9 cellular contexts compared by ENCODE assay signal in the genomic region with DNA sequence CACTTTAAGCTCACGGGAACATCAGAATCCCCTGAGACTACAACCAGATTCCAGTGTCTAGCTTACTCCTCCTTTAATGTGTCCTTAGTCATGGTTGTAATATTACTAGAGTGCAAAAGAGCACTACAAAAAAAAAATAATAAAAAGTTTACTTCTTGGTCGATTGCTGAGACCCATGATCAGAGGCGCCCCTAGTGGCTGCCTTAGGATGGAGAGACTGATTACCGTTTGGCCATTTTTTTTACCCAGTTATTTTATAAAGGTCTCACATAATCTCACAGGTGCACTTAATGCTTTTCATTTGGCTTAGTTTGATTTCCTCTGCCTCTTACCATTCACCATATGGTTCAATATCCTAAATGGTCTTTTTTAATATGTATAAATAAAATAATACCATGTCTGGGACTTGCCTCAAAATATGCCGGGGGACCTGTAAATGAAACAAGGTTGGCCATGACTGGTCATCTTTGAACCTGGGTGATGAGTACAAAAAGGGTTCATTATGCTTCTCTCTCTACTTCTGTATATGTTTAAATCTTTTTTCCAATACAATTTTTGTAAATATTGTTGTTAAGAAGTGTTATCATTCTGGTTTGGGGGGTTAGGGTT.
DNase-seq lines count a peak whose midpoint lies in the region; ATAC-seq and TF ChIP-seq lines count a peak whose summit lies in the region.
"Had no signal": no experiment of that assay in that cellular context is flagged by ENCODE, and none has a peak within 500 bp of the region (broad histone marks: within the 10 kb centered on the region; RNA-seq: fewer than 3 reads in every experiment).

No MANE protein-coding gene starts in this region.

- intact Hi-C loops in activated CD8-positive, alpha-beta T cell treated with anti-CD3 and anti-CD28 coated beads for 36 hours (cut with micrococcal nuclease), result no loop called here
- intact Hi-C loops in esophagus squamous epithelium (cut with DNase I), result no loop called here
- intact Hi-C loops in activated T-helper 1 cell treated with anti-CD3 and anti-CD28 coated beads, Interleukin-12 subunit alpha, Interleukin-12 subunit beta, Interleukin-2, Interleukin-4 antibody, amounts not matched to agents 30 ng/mL and 10 ng/mL and 1 ng/mL, durations not matched to agents 14 hours and 24 hours and 36 hours (cut with micrococcal nuclease), result no loop called here

- no peak for ATAC-seq in activated CD8-positive, alpha-beta T cell treated with anti-CD3 and anti-CD28 coated beads for 36 hours
- ATAC-seq in activated CD8-positive, alpha-beta T cell treated with anti-CD3 and anti-CD28 coated beads, Interleukin-2, amount 10 ng/mL, durations not matched to agents 7 days and 5 days, result no peak
- ATAC-seq in HG03442 (IDR thresholded peaks at IDR 0.05; ENCODE audit: unreplicated experiment), result no peak
- ATAC-seq: left ventricle myocardium superior had no signal

- H3K27me3 Mint-ChIP-seq in activated CD8-positive, alpha-beta T cell treated with anti-CD3 and anti-CD28 coated beads for 36 hours, result peaks cover 19% of the 10 kb centered on the region
- peaks cover 21% of the 10 kb centered on the region for H3K27me3 Mint-ChIP-seq in activated CD8-positive, alpha-beta T cell treated with anti-CD3 and anti-CD28 coated beads, Interleukin-2, amount 10 ng/mL, durations not matched to agents 7 days and 5 days (ENCODE audit: low read depth)
- H3K27me3 Mint-ChIP-seq in chondrocyte (ENCODE audit: low read depth), result no peaks in the 10 kb centered on the region
- peaks cover 4% of the 10 kb centered on the region for H3K27me3 Mint-ChIP-seq in activated T-helper 1 cell treated with anti-CD3 and anti-CD28 coated beads, Interleukin-12 subunit alpha, Interleukin-12 subunit beta, Interleukin-2, Interleukin-4 antibody, amounts not matched to agents 30 ng/mL and 10 ng/mL and 1 ng/mL, durations not matched to agents 14 hours and 24 hours and 36 hours (ENCODE audit: insufficient read depth)

- POLR2A ChIA-PET in activated CD8-positive, alpha-beta T cell treated with anti-CD3 and anti-CD28 coated beads for 36 hours (lab: Charles Lee), result no interaction called here
- POLR2A ChIA-PET in activated CD8-positive, alpha-beta T cell treated with anti-CD3 and anti-CD28 coated beads, Interleukin-2, amount 10 ng/mL, durations not matched to agents 7 days and 5 days (lab: Charles Lee), result no interaction called here

- CTCF ChIA-PET in activated CD8-positive, alpha-beta T cell treated with anti-CD3 and anti-CD28 coated beads for 36 hours (lab: Charles Lee), result interaction anchor here (0.9 kb wide), 2 partner anchors 23 to 34 kb away, joined by 3 read pairs; no protein-coding TSS in a partner anchor
- CTCF ChIA-PET in activated CD8-positive, alpha-beta T cell treated with anti-CD3 and anti-CD28 coated beads, Interleukin-2, amount 10 ng/mL, durations not matched to agents 7 days and 5 days (lab: Charles Lee), result no interaction called here

- peak; percentile 25 for DNase-seq in activated CD8-positive, alpha-beta T cell treated with anti-CD3 and anti-CD28 coated beads for 36 hours
- no peak for DNase-seq in activated CD8-positive, alpha-beta T cell treated with anti-CD3 and anti-CD28 coated beads, Interleukin-2, amount 10 ng/mL, durations not matched to agents 7 days and 5 days
- DNase-seq in chondrocyte (ENCODE audit: low spot score), result no peak
- no peak for DNase-seq in smooth muscle cell (lab: John Stamatoyannopoulos, UW; ENCODE audit: unreplicated experiment)
- no peak for DNase-seq in esophagus squamous epithelium (lab: John Stamatoyannopoulos, UW)
- no peak for DNase-seq in activated T-helper 1 cell treated with anti-CD3 and anti-CD28 coated beads, Interleukin-12 subunit alpha, Interleukin-12 subunit beta, Interleukin-2, Interleukin-4 antibody, amounts not matched to agents 30 ng/mL and 10 ng/mL and 1 ng/mL, durations not matched to agents 14 hours and 24 hours and 36 hours (ENCODE audit: low spot score)
- DNase-seq: left ventricle myocardium superior had no signal

- no peaks in the 10 kb centered on the region for H3K4me1 Mint-ChIP-seq in activated CD8-positive, alpha-beta T cell treated with anti-CD3 and anti-CD28 coated beads for 36 hours (ENCODE audit: low read depth)
- no peaks in the 10 kb centered on the region for H3K4me1 Mint-ChIP-seq in activated CD8-positive, alpha-beta T cell treated with anti-CD3 and anti-CD28 coated beads, Interleukin-2, amount 10 ng/mL, durations not matched to agents 7 days and 5 days (ENCODE audit: low read depth)
- peaks cover 26% of the 10 kb centered on the region for H3K4me1 Mint-ChIP-seq in chondrocyte (ENCODE audit: low read depth)
- H3K4me1 Mint-ChIP-seq in activated T-helper 1 cell treated with anti-CD3 and anti-CD28 coated beads, Interleukin-12 subunit alpha, Interleukin-12 subunit beta, Interleukin-2, Interleukin-4 antibody, amounts not matched to agents 30 ng/mL and 10 ng/mL and 1 ng/mL, durations not matched to agents 14 hours and 24 hours and 36 hours (ENCODE audit: low read depth), result no peaks in the 10 kb centered on the region

- no peaks in the 10 kb centered on the region for H3K36me3 ChIP-seq in smooth muscle cell (ENCODE audit: low read depth)
- H3K36me3 ChIP-seq in esophagus squamous epithelium, result no peaks in the 10 kb centered on the region

- H3K9ac ChIP-seq in smooth muscle cell (ENCODE audit: low read depth), result no peak overlapping the region

- no peaks in the 10 kb centered on the region for H3K4me1 ChIP-seq in smooth muscle cell (ENCODE audit: low read depth)
- no peaks in the 10 kb centered on the region for H3K4me1 ChIP-seq in esophagus squamous epithelium

- no peaks in the 10 kb centered on the region for H3K79me2 ChIP-seq in smooth muscle cell (ENCODE audit: low read depth)

- no peaks in the 10 kb centered on the region for H3K36me3 Mint-ChIP-seq in activated CD8-positive, alpha-beta T cell treated with anti-CD3 and anti-CD28 coated beads for 36 hours (ENCODE audit: low read depth)
- H3K36me3 Mint-ChIP-seq in activated CD8-positive, alpha-beta T cell treated with anti-CD3 and anti-CD28 coated beads, Interleukin-2, amount 10 ng/mL, durations not matched to agents 7 days and 5 days (ENCODE audit: low read depth), result no peaks in the 10 kb centered on the region
- H3K36me3 Mint-ChIP-seq in chondrocyte (ENCODE audit: low read depth), result peaks cover 6% of the 10 kb centered on the region
- H3K36me3 Mint-ChIP-seq in activated T-helper 1 cell treated with anti-CD3 and anti-CD28 coated beads, Interleukin-12 subunit alpha, Interleukin-12 subunit beta, Interleukin-2, Interleukin-4 antibody, amounts not matched to agents 30 ng/mL and 10 ng/mL and 1 ng/mL, durations not matched to agents 14 hours and 24 hours and 36 hours (ENCODE audit: low read depth), result no peaks in the 10 kb centered on the region

- TF ChIP-seq CTCF in activated CD8-positive, alpha-beta T cell treated with anti-CD3 and anti-CD28 coated beads for 36 hours (IDR thresholded peaks at IDR 0.05), result peak; percentile 45
- TF ChIP-seq CTCF in LNCAP (IDR thresholded peaks at IDR 0.05) (peak; percentile 83), chondrocyte (IDR thresholded peaks at IDR 0.05) (peak; percentile 74), smooth muscle cell (IDR thresholded peaks at IDR 0.05; ENCODE audit: borderline replicate concordance, insufficient read depth, poor library complexity, severe bottlenecking) (peak; percentile 45), esophagus squamous epithelium (IDR thresholded peaks at IDR 0.05) (peak in 2 of 6 experiments; percentile 30 to 37)

- 74% methylated on average over 5 of the region's 5 CpGs for WGBS in smooth muscle cell (ENCODE audit: low lambda C conversion rate)
- WGBS in esophagus squamous epithelium, 2 donors, result 53 to 75% methylated on average over 5 of the region's 5 CpGs

- TF ChIP-seq POLR2A in esophagus squamous epithelium (IDR thresholded peaks at IDR 0.05), result no peak

- no peak overlapping the region for H3K4me3 Mint-ChIP-seq in activated CD8-positive, alpha-beta T cell treated with anti-CD3 and anti-CD28 coated beads for 36 hours
- no peak overlapping the region for H3K4me3 Mint-ChIP-seq in activated CD8-positive, alpha-beta T cell treated with anti-CD3 and anti-CD28 coated beads, Interleukin-2, amount 10 ng/mL, durations not matched to agents 7 days and 5 days
- H3K4me3 Mint-ChIP-seq in chondrocyte (ENCODE audit: unreplicated experiment), result no peak overlapping the region
- H3K4me3 Mint-ChIP-seq in activated T-helper 1 cell treated with anti-CD3 and anti-CD28 coated beads, Interleukin-12 subunit alpha, Interleukin-12 subunit beta, Interleukin-2, Interleukin-4 antibody, amounts not matched to agents 30 ng/mL and 10 ng/mL and 1 ng/mL, durations not matched to agents 14 hours and 24 hours and 36 hours, result no peak overlapping the region

- no peaks in the 10 kb centered on the region for H3F3A ChIP-seq in smooth muscle cell (ENCODE audit: low read depth)

- no peaks in the 10 kb centered on the region for H4K20me1 ChIP-seq in smooth muscle cell (ENCODE audit: low read depth)

- no peak overlapping the region for H3K27ac Mint-ChIP-seq in activated CD8-positive, alpha-beta T cell treated with anti-CD3 and anti-CD28 coated beads for 36 hours
- H3K27ac Mint-ChIP-seq in activated CD8-positive, alpha-beta T cell treated with anti-CD3 and anti-CD28 coated beads, Interleukin-2, amount 10 ng/mL, durations not matched to agents 7 days and 5 days, result no peak overlapping the region
- no peak overlapping the region for H3K27ac Mint-ChIP-seq in chondrocyte (ENCODE audit: unreplicated experiment)
- H3K27ac Mint-ChIP-seq in activated T-helper 1 cell treated with anti-CD3 and anti-CD28 coated beads, Interleukin-12 subunit alpha, Interleukin-12 subunit beta, Interleukin-2, Interleukin-4 antibody, amounts not matched to agents 30 ng/mL and 10 ng/mL and 1 ng/mL, durations not matched to agents 14 hours and 24 hours and 36 hours, result no peak overlapping the region

- H3K4me2 ChIP-seq in smooth muscle cell, result no peak overlapping the region

- H3K27me3 ChIP-seq in smooth muscle cell (ENCODE audit: low read depth), result no peaks in the 10 kb centered on the region
- H3K27me3 ChIP-seq in esophagus squamous epithelium, result peaks cover 0 to 15% (median 0%) of the 10 kb centered on the region in 4 donors

- H3K9me3 Mint-ChIP-seq in activated CD8-positive, alpha-beta T cell treated with anti-CD3 and anti-CD28 coated beads for 36 hours, result no peaks in the 10 kb centered on the region
- no peaks in the 10 kb centered on the region for H3K9me3 Mint-ChIP-seq in activated CD8-positive, alpha-beta T cell treated with anti-CD3 and anti-CD28 coated beads, Interleukin-2, amount 10 ng/mL, durations not matched to agents 7 days and 5 days (ENCODE audit: insufficient read depth)
- peaks cover 11% of the 10 kb centered on the region for H3K9me3 Mint-ChIP-seq in chondrocyte (ENCODE audit: low read depth)
- no peaks in the 10 kb centered on the region for H3K9me3 Mint-ChIP-seq in activated T-helper 1 cell treated with anti-CD3 and anti-CD28 coated beads, Interleukin-12 subunit alpha, Interleukin-12 subunit beta, Interleukin-2, Interleukin-4 antibody, amounts not matched to agents 30 ng/mL and 10 ng/mL and 1 ng/mL, durations not matched to agents 14 hours and 24 hours and 36 hours

- H3K4me3 ChIP-seq in smooth muscle cell (no peak overlapping the region), esophagus squamous epithelium (no peak overlapping the region)

- H3K27ac ChIP-seq in smooth muscle cell (ENCODE audit: low read depth) (no peak overlapping the region), esophagus squamous epithelium (no peak overlapping the region)

- H3K9me3 ChIP-seq in smooth muscle cell (replicated peaks; ENCODE audit: low read depth) (no peaks in the 10 kb centered on the region), esophagus squamous epithelium (no peaks in the 10 kb centered on the region)

- no peak overlapping the region for H2AFZ ChIP-seq in smooth muscle cell (ENCODE audit: low read depth)
